In the genomic region with DNA sequence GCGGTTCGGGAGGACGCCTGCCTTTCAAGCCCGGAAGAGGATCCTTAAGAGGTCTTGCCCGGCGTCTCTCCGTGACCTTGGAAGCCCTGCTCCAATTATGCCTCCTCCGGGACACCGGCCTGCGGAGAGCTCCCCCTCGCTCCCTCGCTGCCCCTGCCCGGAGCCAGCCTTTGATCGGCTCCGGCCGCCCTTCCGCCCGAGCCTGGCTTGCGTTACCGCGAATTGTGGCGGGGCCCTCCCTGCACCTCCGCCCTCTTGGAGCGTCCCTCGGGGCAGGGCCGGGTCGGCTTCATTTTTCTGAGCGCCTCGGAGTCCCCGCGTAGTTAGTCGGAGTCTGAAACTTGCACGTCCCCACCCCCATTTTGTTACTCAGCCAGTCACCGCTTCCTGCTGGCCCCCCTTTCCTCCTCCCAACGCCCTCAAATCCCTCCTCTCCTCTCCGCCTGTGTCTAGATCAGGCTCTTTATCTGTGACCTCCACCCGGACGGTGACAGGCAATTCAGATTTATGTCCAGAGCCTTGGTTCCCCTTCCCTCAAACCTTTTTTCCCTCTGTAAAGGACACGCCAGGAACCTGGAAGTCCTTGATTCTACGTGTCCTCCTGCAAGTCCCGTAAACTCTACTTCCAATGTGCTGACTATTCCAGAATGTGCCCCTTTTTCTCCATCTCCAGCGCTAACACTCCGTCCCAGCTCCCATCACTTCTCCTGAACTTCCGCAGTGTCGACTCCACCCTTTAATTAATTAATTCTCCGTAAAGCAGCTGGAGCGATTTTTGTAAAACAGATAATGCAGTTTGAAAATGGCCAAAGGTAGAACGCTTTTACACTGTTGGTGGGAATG, we compare ENCODE assay signal across 8 cellular contexts. TPM values are rescaled to one million over a fixed set of nuclear protein-coding genes. Genes with fewer than 3 reads are reported as not detected.
DNase-seq lines count a peak whose midpoint lies in the region; ATAC-seq and TF ChIP-seq lines count a peak whose summit lies in the region.

No MANE protein-coding gene starts in this region.

- no peaks in the 10 kb centered on the region for H3K9me3 ChIP-seq in esophagus (ENCODE audit: control insufficient read depth in 2 of 2, insufficient read depth in 1 of 2, low read depth in 1 of 2, low read length in 1 of 2)
- H3K9me3 ChIP-seq in naive thymus-derived CD4-positive, alpha-beta T cell (ENCODE audit: control insufficient read depth in 2 of 3, low read length in 3 of 3): no peaks in the 10 kb centered on the region

- H3K27me3 ChIP-seq in esophagus (ENCODE audit: control insufficient read depth in 1 of 2, insufficient read depth in 2 of 2, low read length in 2 of 2): no peaks in the 10 kb centered on the region
- H3K27me3 ChIP-seq in naive thymus-derived CD4-positive, alpha-beta T cell (ENCODE audit: control insufficient read depth in 2 of 2, insufficient read depth in 2 of 2, low read length in 2 of 2): no peaks in the 10 kb centered on the region

- peaks cover 0 to 5% (median 3%) of the 10 kb centered on the region in 5 donors for H3K36me3 Mint-ChIP-seq in naive thymus-derived CD4-positive, alpha-beta T cell
- peaks cover 7% of the 10 kb centered on the region for H3K36me3 Mint-ChIP-seq in stimulated activated memory B cell treated with anti-CD40 and anti-IgM and Interleukin-4, amounts not matched to agents 10 μg/mL and 1 μg/mL and 100 μg/mL, for 72 hours

- WGBS in esophagus, 2 donors: 1% methylated on average over 47 to 48 of the region's 48 CpGs

- TF ChIP-seq CTCF in AG10803 (conservative IDR thresholded peaks at IDR 0.05; ENCODE audit: low read length): no peak

- peak overlapping the region; percentile 89 to 97 (median 94) for H3K4me3 Mint-ChIP-seq in naive thymus-derived CD4-positive, alpha-beta T cell
- H3K4me3 Mint-ChIP-seq in stimulated activated memory B cell treated with anti-CD40 and anti-IgM and Interleukin-4, amounts not matched to agents 10 μg/mL and 1 μg/mL and 100 μg/mL, for 72 hours: peak overlapping the region; percentile 93

- ATAC-seq in GM18907 (IDR thresholded peaks at IDR 0.05; ENCODE audit: unreplicated experiment) (peak; percentile 36), HG03196 (IDR thresholded peaks at IDR 0.05; ENCODE audit: unreplicated experiment) (peak; percentile 34)
- peak; percentile 69 for ATAC-seq in naive thymus-derived CD4-positive, alpha-beta T cell
- ATAC-seq in stimulated activated memory B cell treated with anti-CD40 and anti-IgM and Interleukin-4, amounts not matched to agents 10 μg/mL and 1 μg/mL and 100 μg/mL, for 72 hours: peak; percentile 64

- peaks cover 0 to 4% of the 10 kb centered on the region in 2 donors for H3K36me3 ChIP-seq in esophagus (ENCODE audit: control insufficient read depth in 2 of 2, insufficient read depth in 2 of 2, low read length in 1 of 2)
- H3K36me3 ChIP-seq in naive thymus-derived CD4-positive, alpha-beta T cell (ENCODE audit: control insufficient read depth in 2 of 3, insufficient read depth in 3 of 3, low read length in 3 of 3): peaks cover 0 to 22% (median 0%) of the 10 kb centered on the region in 3 experiments

- H3K4me1 ChIP-seq in esophagus (ENCODE audit: control insufficient read depth in 2 of 2, insufficient read depth in 2 of 2, low read length in 1 of 2): no peaks in the 10 kb centered on the region
- H3K4me1 ChIP-seq in naive thymus-derived CD4-positive, alpha-beta T cell (ENCODE audit: control insufficient read depth in 2 of 2, insufficient read depth in 2 of 2, low read length in 2 of 2): peaks cover 8 to 9% of the 10 kb centered on the region in 2 donors

- H3K4me3 ChIP-seq in AG10803 (ENCODE audit: low read length): peak overlapping the region; percentile 83
- peak overlapping the region; percentile 88 to 96 for H3K4me3 ChIP-seq in esophagus (ENCODE audit: low read depth in 1 of 2, low read length in 2 of 2)
- H3K4me3 ChIP-seq in naive thymus-derived CD4-positive, alpha-beta T cell (ENCODE audit: low read length): peak overlapping the region; percentile 74

- CTCF ChIA-PET in naive thymus-derived CD4-positive, alpha-beta T cell (lab: Charles Lee): interaction anchor here (2.7 kb wide), 1 partner anchor 19 kb away, joined by 11 read pairs; no protein-coding TSS in a partner anchor

- H3K27ac Mint-ChIP-seq in naive thymus-derived CD4-positive, alpha-beta T cell: peak overlapping the region; percentile 97 to 99 (median 99)
- H3K27ac Mint-ChIP-seq in stimulated activated memory B cell treated with anti-CD40 and anti-IgM and Interleukin-4, amounts not matched to agents 10 μg/mL and 1 μg/mL and 100 μg/mL, for 72 hours: peak overlapping the region; percentile 94

- DNase-seq in AG10803 (ENCODE audit: low read depth) (peak; percentile 83), NOMO-1 treated with dmso at 0.1 percent for 144 hours (lab: John Stamatoyannopoulos, UW; ENCODE audit: unreplicated experiment) (peak; percentile 88), activated T-cell treated with anti-CD3 and anti-CD28 coated beads for 24 hours (ENCODE audit: low read depth) (peak; percentile 79)
- peak in 7 of 9 donors; percentile 82 to 90 (median 88) for DNase-seq in naive thymus-derived CD4-positive, alpha-beta T cell

- peak overlapping the region; percentile 99 to 100 for H3K27ac ChIP-seq in esophagus (ENCODE audit: low read depth in 2 of 2, low read length in 1 of 2)
- H3K27ac ChIP-seq in naive thymus-derived CD4-positive, alpha-beta T cell (ENCODE audit: low read depth, low read length): peak overlapping the region; percentile 99

- H3K9me3 Mint-ChIP-seq in naive thymus-derived CD4-positive, alpha-beta T cell: no peaks in the 10 kb centered on the region
- H3K9me3 Mint-ChIP-seq in stimulated activated memory B cell treated with anti-CD40 and anti-IgM and Interleukin-4, amounts not matched to agents 10 μg/mL and 1 μg/mL and 100 μg/mL, for 72 hours: no peaks in the 10 kb centered on the region

- peaks cover 15 to 30% (median 21%) of the 10 kb centered on the region in 7 donors for H3K4me1 Mint-ChIP-seq in naive thymus-derived CD4-positive, alpha-beta T cell
- peaks cover 43% of the 10 kb centered on the region for H3K4me1 Mint-ChIP-seq in stimulated activated memory B cell treated with anti-CD40 and anti-IgM and Interleukin-4, amounts not matched to agents 10 μg/mL and 1 μg/mL and 100 μg/mL, for 72 hours

- H3K27me3 Mint-ChIP-seq in naive thymus-derived CD4-positive, alpha-beta T cell: no peaks in the 10 kb centered on the region
- H3K27me3 Mint-ChIP-seq in stimulated activated memory B cell treated with anti-CD40 and anti-IgM and Interleukin-4, amounts not matched to agents 10 μg/mL and 1 μg/mL and 100 μg/mL, for 72 hours: no peaks in the 10 kb centered on the region

- intact Hi-C loops in naive thymus-derived CD4-positive, alpha-beta T cell (cut with micrococcal nuclease): loop anchor here (1.0 to 5.0 kb wide), 10 partner anchors 11 to 103 kb away; a partner anchor contains a TSS

- POLR2A ChIA-PET in naive thymus-derived CD4-positive, alpha-beta T cell (lab: Charles Lee): interaction anchor here (0.6 to 3.4 kb wide), 18 partner anchors 9 to 675 kb away, joined by 3 to 14 read pairs (median 4); a partner anchor contains a TSS

RNA-seq across cellular contexts. Expression of a gene that starts 0.6 kb away (rescaled TPM):
- polyA plus RNA-seq in esophagus: 10 to 100 TPM; 23.5 to 46.9 TPM
- total RNA-seq in naive thymus-derived CD4-positive, alpha-beta T cell: 10 to 100 TPM; 19.9 to 30.3 (median 27.3) TPM
- 1 to 10 TPM; 4.4 to 7.5 TPM for polyA plus RNA-seq in naive thymus-derived CD4-positive, alpha-beta T cell

RNA-seq across cellular contexts. Expression of a gene that starts 6.2 kb away (rescaled TPM):
- under 1 TPM; 0.22 to 0.41 TPM for polyA plus RNA-seq in esophagus
- 1 to 10 TPM in 1 of 5 experiments, under 1 TPM in 4; 0.22 to 3.0 (median 0.32) TPM for total RNA-seq in naive thymus-derived CD4-positive, alpha-beta T cell
- under 1 TPM; 0.40 to 0.58 TPM for polyA plus RNA-seq in naive thymus-derived CD4-positive, alpha-beta T cell

RNA-seq across cellular contexts. Expression of a gene that starts 25.1 kb away (rescaled TPM):
- 10 to 100 TPM; 19.1 to 28.3 TPM for polyA plus RNA-seq in esophagus
- 100 to 1,000 TPM in 3 of 5 experiments, 10 to 100 TPM in 2; 70.9 to 117 (median 111) TPM for total RNA-seq in naive thymus-derived CD4-positive, alpha-beta T cell
- 10 to 100 TPM; 26.0 to 37.8 TPM for polyA plus RNA-seq in naive thymus-derived CD4-positive, alpha-beta T cell

RNA-seq across cellular contexts. Expression of a gene that starts 47.3 kb away (rescaled TPM):
- polyA plus RNA-seq in esophagus: under 1 TPM; 0.25 to 0.69 TPM
- 1 to 10 TPM in 2 of 5 experiments, under 1 TPM in 3; 0.32 to 1.6 (median 0.89) TPM for total RNA-seq in naive thymus-derived CD4-positive, alpha-beta T cell
- polyA plus RNA-seq in naive thymus-derived CD4-positive, alpha-beta T cell: not detected

RNA-seq across cellular contexts. Expression of a gene that starts 49.0 kb away (rescaled TPM):
- 10 to 100 TPM; 22.2 to 24.6 TPM for polyA plus RNA-seq in esophagus
- total RNA-seq in naive thymus-derived CD4-positive, alpha-beta T cell: 10 to 100 TPM; 31.1 to 47.0 (median 42.1) TPM
- 10 to 100 TPM; 22.6 to 40.4 TPM for polyA plus RNA-seq in naive thymus-derived CD4-positive, alpha-beta T cell

Comparison
In these comparisons a context has a peak if more than half of its experiments do, and no peak if none do; other contexts are left out.
1. Peak in every context shown above with its lines: DNase-seq, ATAC-seq, H3K4me3 ChIP-seq and H3K27ac ChIP-seq.